ENCODE assay signal across 30 cellular contexts in the genomic region with DNA sequence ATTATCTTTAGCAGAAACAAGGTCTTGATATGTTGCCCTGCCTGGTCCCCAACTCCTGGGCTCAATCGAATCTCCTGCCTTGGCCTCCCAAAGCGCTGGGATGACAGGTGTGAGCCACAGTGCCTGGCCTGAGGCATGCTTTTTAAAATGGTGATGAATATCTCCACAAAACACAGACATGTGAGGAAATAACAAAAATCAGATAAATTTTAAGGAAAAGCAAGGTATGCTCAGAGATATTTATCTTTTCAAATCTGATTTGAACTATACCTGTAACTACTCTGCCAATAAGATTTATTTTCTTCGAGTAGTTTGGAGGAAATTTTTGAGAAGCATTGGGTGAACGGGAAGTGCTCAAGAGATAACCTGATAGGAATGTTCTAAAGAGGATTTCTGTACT. TPM values are rescaled to one million over a fixed set of nuclear protein-coding genes. Genes with fewer than 3 reads are reported as not detected.
"Had no signal": no experiment of that assay in that cellular context is flagged by ENCODE, and none has a peak within 500 bp of the region (broad histone marks: within the 10 kb centered on the region; RNA-seq: fewer than 3 reads in every experiment).

No MANE protein-coding gene starts in this region.

- H3K9me3 Mint-ChIP-seq: stimulated activated effector memory CD8-positive, alpha-beta T cell treated with anti-CD3 and anti-CD28 coated beads, Interleukin-12 subunit alpha, Interleukin-12 subunit beta, amount 100 ng/mL, for 72 hours; stimulated activated memory B cell treated with anti-CD40 and anti-IgM and Interleukin-4, amounts not matched to agents 10 μg/mL and 1 μg/mL and 100 μg/mL, for 72 hours; stimulated activated naive B cell treated with anti-CD40 and anti-IgM and Interleukin-4, amounts not matched to agents 10 μg/mL and 1 μg/mL and 100 μg/mL, for 72 hours; stimulated activated naive CD8-positive, alpha-beta T cell treated with anti-CD3 and anti-CD28 coated beads, Interleukin-15, amount 100 ng/mL, for 72 hours; stimulated activated naive CD8-positive, alpha-beta T cell treated with anti-CD3 and anti-CD28 coated beads, Interleukin-15, Interleukin-2, amounts not matched to agents 100 ng/mL and 50 ng/mL, for 24 hours; type B pancreatic cell had no signal

- H3K36me3 ChIP-seq: suprapubic skin, thoracic aorta, thyroid gland, tibial artery, tibial nerve, transverse colon, upper lobe of left lung, upper lobe of right lung, uterus, vagina had no signal

- H3K4me3 ChIP-seq: suprapubic skin, testis, thoracic aorta, thyroid gland, tibial artery, tibial nerve, transverse colon, upper lobe of left lung, upper lobe of right lung, uterus, vagina had no signal

- ATAC-seq: stimulated activated effector memory CD8-positive, alpha-beta T cell treated with anti-CD3 and anti-CD28 coated beads, Interleukin-12 subunit alpha, Interleukin-12 subunit beta, amount 100 ng/mL, for 72 hours; stimulated activated memory B cell treated with anti-CD40 and anti-IgM and Interleukin-4, amounts not matched to agents 10 μg/mL and 1 μg/mL and 100 μg/mL, for 72 hours; stimulated activated naive B cell treated with anti-CD40 and anti-IgM and Interleukin-4, amounts not matched to agents 10 μg/mL and 1 μg/mL and 100 μg/mL, for 72 hours; stimulated activated naive CD8-positive, alpha-beta T cell treated with anti-CD3 and anti-CD28 coated beads, Interleukin-15, amount 100 ng/mL, for 72 hours; stimulated activated naive CD8-positive, alpha-beta T cell treated with anti-CD3 and anti-CD28 coated beads, Interleukin-15, Interleukin-2, amounts not matched to agents 100 U/mL and 50 U/mL, for 24 hours; upper lobe of right lung had no signal

- H3K4me1 Mint-ChIP-seq: stimulated activated effector memory CD8-positive, alpha-beta T cell treated with anti-CD3 and anti-CD28 coated beads, Interleukin-12 subunit alpha, Interleukin-12 subunit beta, amount 100 ng/mL, for 72 hours had no signal

- DNase-seq: stimulated activated CD4-positive, alpha-beta T cell treated with anti-CD3 and anti-CD28 coated beads, Interleukin-2, amount 100 ng/mL, for 48 hours; stimulated activated CD4-positive, alpha-beta T cell treated with anti-CD3 and anti-CD28 coated beads, Interleukin-4, amount 100 ng/mL, for 1 hour; stimulated activated CD4-positive, alpha-beta T cell treated with anti-CD3 and anti-CD28 coated beads, Interleukin-4, amount 100 ng/mL, for 24 hours; stimulated activated CD4-positive, alpha-beta T cell treated with anti-CD3 and anti-CD28 coated beads, Interleukin-4, amount 100 ng/mL, for 4 hours; stimulated activated CD8-positive, alpha-beta memory T cell treated with anti-CD3 and anti-CD28 coated beads, Interleukin-4, amount 100 ng/mL, for 48 hours; stimulated activated naive B cell treated with anti-CD40 and anti-IgM and Interleukin-4, amounts not matched to agents 10 μg/mL and 1 μg/mL and 100 μg/mL, for 72 hours; stimulated activated naive CD4-positive, alpha-beta T cell; stimulated activated naive CD4-positive, alpha-beta T cell treated with Interleukin-2 at 50 U/mL for 16 hours; stimulated activated naive CD8-positive, alpha-beta T cell treated with anti-CD3 and anti-CD28 coated beads, Interleukin-15, amount 100 ng/mL, for 72 hours; stimulated activated naive CD8-positive, alpha-beta T cell treated with anti-CD3 and anti-CD28 coated beads, Interleukin-15, Interleukin-2, amounts not matched to agents 100 U/mL and 50 U/mL, for 24 hours; substantia nigra; testis; thyroid gland; tibial artery; transverse colon; upper lobe of left lung; upper lobe of right lung; uterus had no signal

- H3K27ac Mint-ChIP-seq: stimulated activated effector memory CD8-positive, alpha-beta T cell treated with anti-CD3 and anti-CD28 coated beads, Interleukin-12 subunit alpha, Interleukin-12 subunit beta, amount 100 ng/mL, for 72 hours; stimulated activated memory B cell treated with anti-CD40 and anti-IgM and Interleukin-4, amounts not matched to agents 10 μg/mL and 1 μg/mL and 100 μg/mL, for 72 hours; stimulated activated naive B cell treated with anti-CD40 and anti-IgM and Interleukin-4, amounts not matched to agents 10 μg/mL and 1 μg/mL and 100 μg/mL, for 72 hours; stimulated activated naive CD8-positive, alpha-beta T cell treated with anti-CD3 and anti-CD28 coated beads, Interleukin-15, amount 100 ng/mL, for 72 hours; stimulated activated naive CD8-positive, alpha-beta T cell treated with anti-CD3 and anti-CD28 coated beads, Interleukin-15, Interleukin-2, amounts not matched to agents 100 ng/mL and 50 ng/mL, for 24 hours; type B pancreatic cell had no signal

- H3K36me3 Mint-ChIP-seq: stimulated activated effector memory CD8-positive, alpha-beta T cell treated with anti-CD3 and anti-CD28 coated beads, Interleukin-12 subunit alpha, Interleukin-12 subunit beta, amount 100 ng/mL, for 72 hours; stimulated activated memory B cell treated with anti-CD40 and anti-IgM and Interleukin-4, amounts not matched to agents 10 μg/mL and 1 μg/mL and 100 μg/mL, for 72 hours; stimulated activated naive B cell treated with anti-CD40 and anti-IgM and Interleukin-4, amounts not matched to agents 10 μg/mL and 1 μg/mL and 100 μg/mL, for 72 hours; type B pancreatic cell had no signal

- H3K27me3 ChIP-seq: suprapubic skin, testis, thyroid gland, tibial artery, transverse colon, upper lobe of left lung, upper lobe of right lung, uterus, vagina had no signal

- H3K4me3 Mint-ChIP-seq: stimulated activated effector memory CD8-positive, alpha-beta T cell treated with anti-CD3 and anti-CD28 coated beads, Interleukin-12 subunit alpha, Interleukin-12 subunit beta, amount 100 ng/mL, for 72 hours; stimulated activated memory B cell treated with anti-CD40 and anti-IgM and Interleukin-4, amounts not matched to agents 10 μg/mL and 1 μg/mL and 100 μg/mL, for 72 hours; stimulated activated naive B cell treated with anti-CD40 and anti-IgM and Interleukin-4, amounts not matched to agents 10 μg/mL and 1 μg/mL and 100 μg/mL, for 72 hours; stimulated activated naive CD8-positive, alpha-beta T cell treated with anti-CD3 and anti-CD28 coated beads, Interleukin-15, amount 100 ng/mL, for 72 hours; stimulated activated naive CD8-positive, alpha-beta T cell treated with anti-CD3 and anti-CD28 coated beads, Interleukin-15, Interleukin-2, amounts not matched to agents 100 ng/mL and 50 ng/mL, for 24 hours; type B pancreatic cell had no signal

- H3K9me3 ChIP-seq: suprapubic skin, testis, thoracic aorta, thyroid gland, tibial artery, tibial nerve, transverse colon, upper lobe of left lung, upper lobe of right lung, uterus, vagina had no signal

- H3K27ac ChIP-seq: suprapubic skin, testis, thoracic aorta, thyroid gland, tibial artery, tibial nerve, transverse colon, upper lobe of left lung, upper lobe of right lung, uterus, vagina had no signal

- H3K4me1 ChIP-seq: suprapubic skin, testis, thyroid gland, tibial artery, tibial nerve, transverse colon, upper lobe of left lung, upper lobe of right lung, uterus, vagina had no signal

RNA-seq across cellular contexts. Expression of gene MMP20, which starts 35.9 kb away (rescaled TPM):
- total RNA-seq: subcutaneous adipose tissue, suprapubic skin, temporal lobe, thoracic aorta, thyroid gland, tibial nerve, transverse colon, upper lobe of left lung, upper lobe of right lung, ureter, urinary bladder, uterus, vagina had no signal
- polyA plus RNA-seq: urinary bladder had no signal

RNA-seq across cellular contexts. Expression of gene MMP27, which starts 44.5 kb away (rescaled TPM):
- total RNA-seq: temporal lobe, testis, thoracic aorta, upper lobe of left lung, upper lobe of right lung, ureter, urinary bladder, uterus, vagina had no signal
